Comparison of ENCODE assay signal across 11 cellular contexts in genomic region chr13:44052843-44053607, GRCh38.
DNase-seq lines count a peak whose midpoint lies in the region; ATAC-seq and TF ChIP-seq lines count a peak whose summit lies in the region.
"Had no signal": no experiment of that assay in that cellular context is flagged by ENCODE, and none has a peak within 500 bp of the region (broad histone marks: within the 10 kb centered on the region; RNA-seq: fewer than 3 reads in every experiment).

No MANE protein-coding gene starts in this region.

- ATAC-seq in GM19395 (IDR thresholded peaks at IDR 0.05; ENCODE audit: unreplicated experiment) (no peak), HG03095 (IDR thresholded peaks at IDR 0.05; ENCODE audit: unreplicated experiment) (no peak)
- no peak for ATAC-seq in activated CD8-positive, alpha-beta memory T cell treated with anti-CD3 and anti-CD28 coated beads, Interleukin-2, amount 10 ng/mL, durations not matched to agents 7 days and 5 days
- ATAC-seq: mucosa of descending colon had no signal

- no peaks in the 10 kb centered on the region for H4K20me1 ChIP-seq in BLaER1
- H4K20me1 ChIP-seq in hepatocyte (ENCODE audit: insufficient read depth, poor library complexity, severe bottlenecking) = no peaks in the 10 kb centered on the region

- no peaks in the 10 kb centered on the region for H3K9me3 Mint-ChIP-seq in progenitor cell of endocrine pancreas (ENCODE audit: low read depth)
- no peaks in the 10 kb centered on the region for H3K9me3 Mint-ChIP-seq in activated CD8-positive, alpha-beta memory T cell treated with anti-CD3 and anti-CD28 coated beads, Interleukin-2, amount 10 ng/mL, durations not matched to agents 7 days and 5 days (ENCODE audit: low read depth)

- intact Hi-C loops in lower leg skin (cut with DNase I; ENCODE audit: low total_unique reads) = loop anchor here (5.0 kb wide), 1 partner anchor 389 kb away; no protein-coding TSS in a partner anchor

- no peak overlapping the region for H3K9ac ChIP-seq in BLaER1

- no peaks in the 10 kb centered on the region for H3K79me2 ChIP-seq in hepatocyte

- TF ChIP-seq POLR2A in lower leg skin (IDR thresholded peaks at IDR 0.05) = no peak

- no peak for TF ChIP-seq CTCF in astrocyte of the spinal cord (IDR thresholded peaks at IDR 0.05; ENCODE audit: low read depth, low read length)
- peak; percentile 32 for TF ChIP-seq CTCF in hepatocyte (IDR thresholded peaks at IDR 0.05; ENCODE audit: poor library complexity)
- TF ChIP-seq CTCF in progenitor cell of endocrine pancreas (IDR thresholded peaks at IDR 0.05; ENCODE audit: unreplicated experiment) = no peak
- TF ChIP-seq CTCF in lower leg skin (IDR thresholded peaks at IDR 0.05) = no peak

- 27% methylated on average over 15 of the region's 15 CpGs for WGBS in hepatocyte (ENCODE audit: low lambda C conversion rate, missing lambda C conversion rate)
- 44 to 52% methylated on average over 15 of the region's 15 CpGs for WGBS in lower leg skin, 2 donors

- peak overlapping the region; percentile 10 for H2AFZ ChIP-seq in hepatocyte

- CTCF ChIA-PET in activated CD8-positive, alpha-beta memory T cell treated with anti-CD3 and anti-CD28 coated beads, Interleukin-2, amount 10 ng/mL, durations not matched to agents 7 days and 5 days (lab: Charles Lee) = interaction anchor here (1.2 to 1.3 kb wide), 2 partner anchors 24 to 386 kb away, joined by 3 read pairs; no protein-coding TSS in a partner anchor

- no peak overlapping the region for H3K27ac ChIP-seq in BLaER1
- H3K27ac ChIP-seq in hepatocyte = peak overlapping the region; percentile 73

- in situ Hi-C loops in astrocyte of the spinal cord (cut with HindIII; ENCODE audit: low sequenced_read_pairs) = no loop called here

- H3K9me3 ChIP-seq in BLaER1 (no peaks in the 10 kb centered on the region), hepatocyte (ENCODE audit: low read depth) (no peaks in the 10 kb centered on the region)
- H3K9me3 ChIP-seq: mucosa of descending colon had no signal

- no peaks in the 10 kb centered on the region for H3K27me3 Mint-ChIP-seq in progenitor cell of endocrine pancreas
- H3K27me3 Mint-ChIP-seq in activated CD8-positive, alpha-beta memory T cell treated with anti-CD3 and anti-CD28 coated beads, Interleukin-2, amount 10 ng/mL, durations not matched to agents 7 days and 5 days = peaks cover 61% of the 10 kb centered on the region

- no peak overlapping the region for H3K4me3 ChIP-seq in BLaER1
- no peak overlapping the region for H3K4me3 ChIP-seq in astrocyte of the spinal cord (ENCODE audit: low read depth, low read length)
- no peak overlapping the region for H3K4me3 ChIP-seq in hepatocyte
- no peak overlapping the region for H3K4me3 ChIP-seq in lower leg skin (ENCODE audit: low read depth, poor library complexity, severe bottlenecking)
- H3K4me3 ChIP-seq: mucosa of descending colon had no signal

- H3K36me3 ChIP-seq in BLaER1 = no peaks in the 10 kb centered on the region
- no peaks in the 10 kb centered on the region for H3K36me3 ChIP-seq in hepatocyte (replicated peaks; ENCODE audit: insufficient read depth, low read depth)

- peaks cover 17% of the 10 kb centered on the region for H3K4me1 ChIP-seq in BLaER1
- H3K4me1 ChIP-seq in hepatocyte (ENCODE audit: insufficient read depth) = peaks cover 25% of the 10 kb centered on the region

- no peaks in the 10 kb centered on the region for H3K36me3 Mint-ChIP-seq in progenitor cell of endocrine pancreas (ENCODE audit: insufficient read depth)
- no peaks in the 10 kb centered on the region for H3K36me3 Mint-ChIP-seq in activated CD8-positive, alpha-beta memory T cell treated with anti-CD3 and anti-CD28 coated beads, Interleukin-2, amount 10 ng/mL, durations not matched to agents 7 days and 5 days

- H3K4me2 ChIP-seq in BLaER1 = peak overlapping the region; percentile 0; the same call in 1 of the 2 replicates
- H3K4me2 ChIP-seq in hepatocyte = peak overlapping the region; percentile 39

- H3K4me1 Mint-ChIP-seq in progenitor cell of endocrine pancreas (ENCODE audit: low read depth) = peaks cover 29% of the 10 kb centered on the region
- peaks cover 4% of the 10 kb centered on the region for H3K4me1 Mint-ChIP-seq in activated CD8-positive, alpha-beta memory T cell treated with anti-CD3 and anti-CD28 coated beads, Interleukin-2, amount 10 ng/mL, durations not matched to agents 7 days and 5 days

- no peaks in the 10 kb centered on the region for H3K9me2 ChIP-seq in hepatocyte (replicated peaks; ENCODE audit: insufficient read depth)

- H3K27ac Mint-ChIP-seq in progenitor cell of endocrine pancreas = peak overlapping the region; percentile 33
- no peak overlapping the region for H3K27ac Mint-ChIP-seq in activated CD8-positive, alpha-beta memory T cell treated with anti-CD3 and anti-CD28 coated beads, Interleukin-2, amount 10 ng/mL, durations not matched to agents 7 days and 5 days

- no peak overlapping the region for H3K4me3 Mint-ChIP-seq in progenitor cell of endocrine pancreas (ENCODE audit: low read depth)
- no peak overlapping the region for H3K4me3 Mint-ChIP-seq in activated CD8-positive, alpha-beta memory T cell treated with anti-CD3 and anti-CD28 coated beads, Interleukin-2, amount 10 ng/mL, durations not matched to agents 7 days and 5 days

- H3K27me3 ChIP-seq in BLaER1 (no peaks in the 10 kb centered on the region), hepatocyte (no peaks in the 10 kb centered on the region)

- DNase-seq in astrocyte of the spinal cord (ENCODE audit: low read depth, low spot score) (peak; percentile 38), hepatocyte (ENCODE audit: low spot score) (peak; percentile 37), progenitor cell of endocrine pancreas (ENCODE audit: low spot score, unreplicated experiment) (no peak), lower leg skin (ENCODE audit: low spot score in 2 of 2) (no peak)
- no peak for DNase-seq in activated CD8-positive, alpha-beta memory T cell treated with anti-CD3 and anti-CD28 coated beads, Interleukin-2, amount 10 ng/mL, durations not matched to agents 7 days and 5 days
- DNase-seq: effector memory CD4-positive, alpha-beta T cell; HCEC 1CT; mucosa of descending colon had no signal

Comparison
In these comparisons a context has a peak if more than half of its experiments do, and no peak if none do; other contexts are left out.
1. DNase-seq: peak in astrocyte of the spinal cord (single experiment) and hepatocyte (single experiment); none in progenitor cell of endocrine pancreas (single experiment), activated CD8-positive, alpha-beta memory T cell treated with anti-CD3 and anti-CD28 coated beads, Interleukin-2, amount 10 ng/mL, durations not matched to agents 7 days and 5 days (single experiment) and lower leg skin (0 of 2).